In the genomic region with DNA sequence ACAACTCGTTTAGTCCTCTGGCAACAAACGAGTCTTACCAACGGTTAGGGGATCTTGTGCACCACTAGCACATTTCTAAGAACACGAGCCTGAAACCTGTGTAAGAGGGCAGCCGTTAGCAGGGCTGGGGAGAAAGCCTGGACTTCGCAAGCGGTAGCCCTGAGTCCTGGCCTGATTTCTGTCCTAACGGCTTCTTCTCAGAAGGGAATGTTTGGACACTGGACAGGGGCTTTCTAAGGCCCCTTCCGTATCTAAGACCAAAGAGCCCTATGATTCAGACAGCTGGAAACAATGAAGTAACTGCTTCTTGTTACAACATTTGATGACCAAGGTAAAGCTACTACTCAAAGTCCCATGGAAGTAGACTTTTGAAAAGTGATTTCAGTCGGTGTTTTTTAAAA, we compare ENCODE assay signal across 8 cellular contexts. TPM values are rescaled to one million over a fixed set of nuclear protein-coding genes. Genes with fewer than 3 reads are reported as not detected.
DNase-seq lines count a peak whose midpoint lies in the region; ATAC-seq, FAIRE-seq and TF ChIP-seq lines count a peak whose summit lies in the region.

No MANE protein-coding gene starts in this region.

- peak; percentile 40 for FAIRE-seq in GM12892 (lab: Jason Lieb, UNC)
- no peak for FAIRE-seq in endothelial cell of umbilical vein (lab: Jason Lieb, UNC)
- no peak for FAIRE-seq in pancreas (lab: Jason Lieb, UNC)

- intact Hi-C loops in OCI-LY7 (cut with micrococcal nuclease; ENCODE audit: unreplicated experiment), result loop anchor here (10.0 kb wide), 1 partner anchor 272 kb away; no protein-coding TSS in a partner anchor
- intact Hi-C loops in endothelial cell of umbilical vein (cut with micrococcal nuclease), result no loop called here
- intact Hi-C loops in pancreas (cut with DNase I), result no loop called here

- BruUV-seq in OCI-LY7 (replicated peaks; lab: Mats Ljungman, UMichigan), result no TSS peak
- BruUV-seq in endothelial cell of umbilical vein (replicated peaks; lab: Mats Ljungman, UMichigan), result no TSS peak

- peaks cover 39% of the 10 kb centered on the region for H3K36me3 ChIP-seq in OCI-LY7 (ENCODE audit: insufficient read depth, low read length)
- H3K36me3 ChIP-seq in endothelial cell of umbilical vein (ENCODE audit: control insufficient read depth in 2 of 2, extremely low read depth in 1 of 2, insufficient read depth in 2 of 2, low read length in 2 of 2), result peaks cover 0 to 5% of the 10 kb centered on the region in 2 experiments
- H3K36me3 ChIP-seq in pancreas, result no peaks in the 10 kb centered on the region

- H3K9ac ChIP-seq in endothelial cell of umbilical vein (replicated peaks; ENCODE audit: extremely low read depth, insufficient read depth, low read length), result peak overlapping the region; percentile 5

- no peaks in the 10 kb centered on the region for H3K27me3 ChIP-seq in endothelial cell of umbilical vein (ENCODE audit: control insufficient read depth in 2 of 2, insufficient read depth in 2 of 2, low read length in 2 of 2)
- no peaks in the 10 kb centered on the region for H3K27me3 ChIP-seq in pancreas

- no peaks in the 10 kb centered on the region for H3K9me3 ChIP-seq in OCI-LY7 (ENCODE audit: low read length)
- no peaks in the 10 kb centered on the region for H3K9me3 ChIP-seq in endothelial cell of umbilical vein (replicated peaks; ENCODE audit: control insufficient read depth, insufficient read depth, low read length)
- no peaks in the 10 kb centered on the region for H3K9me3 ChIP-seq in pancreas

- H3K4me2 ChIP-seq in OCI-LY7 (ENCODE audit: low read length) (peak overlapping the region; percentile 99), endothelial cell of umbilical vein (ENCODE audit: insufficient read depth, low read length) (peak overlapping the region; percentile 96)

- POLR2A ChIA-PET in OCI-LY7 (lab: Charles Lee) (no interaction called here), endothelial cell of umbilical vein (lab: Charles Lee) (no interaction called here)

- H3K27ac ChIP-seq in OCI-LY7 (ENCODE audit: low read depth, low read length, poor library complexity, severe bottlenecking), result peak overlapping the region; percentile 90
- H3K27ac ChIP-seq in endothelial cell of umbilical vein (ENCODE audit: insufficient read depth, low read depth, low read length), result peak overlapping the region; percentile 32
- peak overlapping the region in 3 of 4 donors; percentile 99 to 100 (median 100) for H3K27ac ChIP-seq in pancreas

- H3K4me3 ChIP-seq in OCI-LY7 (ENCODE audit: low read depth, low read length, poor library complexity, severe bottlenecking) (peak overlapping the region; percentile 98), endothelial cell of umbilical vein (replicated peaks in 1 of 3; ENCODE audit: insufficient read depth in 1 of 3, low read depth in 1 of 3, low read length in 3 of 3) (peak overlapping the region in 1 of 3 experiments; percentile 87), pancreas (peak overlapping the region in 3 of 4 donors; percentile 69 to 97 (median 89))

- TF ChIP-seq CTCF in OCI-LY7 (conservative IDR thresholded peaks at IDR 0.05; ENCODE audit: low read length) (no peak), endothelial cell of umbilical vein (IDR thresholded peaks at IDR 0.05; ENCODE audit: extremely low read depth in 1 of 2, insufficient read depth in 1 of 2, low read depth in 1 of 2, low read length in 2 of 2) (no peak), pancreas (IDR thresholded peaks at IDR 0.05) (no peak)

- H3K4me1 ChIP-seq in OCI-LY7 (ENCODE audit: insufficient read depth, low read length, poor library complexity, severe bottlenecking), result peaks cover 16% of the 10 kb centered on the region
- H3K4me1 ChIP-seq in endothelial cell of umbilical vein (ENCODE audit: control insufficient read depth, extremely low read depth, insufficient read depth, low read length), result peaks cover 20% of the 10 kb centered on the region
- H3K4me1 ChIP-seq in pancreas, result peaks cover 32 to 60% (median 49%) of the 10 kb centered on the region in 3 donors

- ATAC-seq in pancreas (no peak), esophagus mucosa (no peak)

- H3K9me2 ChIP-seq in OCI-LY7 (ENCODE audit: insufficient read depth, low read length), result no peaks in the 10 kb centered on the region

- no peak for DNase-seq in GM12892 (ENCODE audit: insufficient read length)
- DNase-seq in OCI-LY7 (ENCODE audit: low spot score), result no peak
- peak; percentile 63 for DNase-seq in endothelial cell of umbilical vein (ENCODE audit: low read depth, low spot score)
- DNase-seq in pancreas, result no peak
- DNase-seq in cortex of kidney (lab: John Stamatoyannopoulos, UW), result no peak
- no peak for DNase-seq in NCI-H146 treated with DMSO at 0.1 percent for 48 hours (lab: John Stamatoyannopoulos, UW; ENCODE audit: unreplicated experiment)
- no peak for DNase-seq in cerebellar cortex (ENCODE audit: low spot score)

- H4K20me1 ChIP-seq in OCI-LY7 (ENCODE audit: insufficient read depth, low read length), result peaks cover 15% of the 10 kb centered on the region
- H4K20me1 ChIP-seq in endothelial cell of umbilical vein (replicated peaks; ENCODE audit: control insufficient read depth, extremely low read depth, insufficient read depth, low read length), result peaks cover 11% of the 10 kb centered on the region

- H2AFZ ChIP-seq in OCI-LY7 (ENCODE audit: low read length), result no peak overlapping the region
- H2AFZ ChIP-seq in endothelial cell of umbilical vein (ENCODE audit: low read depth, low read length), result no peak overlapping the region

- H3K9me1 ChIP-seq in endothelial cell of umbilical vein (replicated peaks; ENCODE audit: control insufficient read depth, extremely low read depth, insufficient read depth, low read length), result no peaks in the 10 kb centered on the region

- dilution Hi-C loops in endothelial cell of umbilical vein (cut with MboI; ENCODE audit: extremely low pct_ligation_motif_present, low sequenced_read_pairs), result no loop called here

- peaks cover 73% of the 10 kb centered on the region for H3K79me2 ChIP-seq in OCI-LY7 (ENCODE audit: insufficient read depth, low read depth, low read length)
- peaks cover 65% of the 10 kb centered on the region for H3K79me2 ChIP-seq in endothelial cell of umbilical vein (ENCODE audit: control insufficient read depth, insufficient read depth, low read length)

- no peak for TF ChIP-seq POLR2A in GM12892 (IDR thresholded peaks at IDR 0.05; ENCODE audit: low read depth, low read length)
- TF ChIP-seq POLR2A in endothelial cell of umbilical vein (IDR thresholded peaks at IDR 0.05; ENCODE audit: low read depth, low read length), result no peak

- 5 to 8% methylated on average over 10 of the region's 10 CpGs for WGBS in pancreas, 2 donors

- CTCF ChIA-PET in OCI-LY7 (lab: Charles Lee; ENCODE audit: unreplicated experiment) (no interaction called here), endothelial cell of umbilical vein (lab: Charles Lee) (interaction anchor here (0.9 to 3.5 kb wide), 4 partner anchors 31 to 155 kb away, joined by 3 to 29 read pairs (median 4); no protein-coding TSS in a partner anchor)

TF ChIP-seq in endothelial cell of umbilical vein, 7 proteins besides CTCF, POLR2A, EP300 and RAD21:
- TF ChIP-seq GATA2 (IDR thresholded peaks at IDR 0.05; ENCODE audit: insufficient read depth, insufficient read length, low read depth, low read length) (no peak), POLR2AphosphoS5 (IDR thresholded peaks at IDR 0.05; ENCODE audit: insufficient read depth, low read depth, low read length) (no peak), EZH2 (IDR thresholded peaks at IDR 0.05; ENCODE audit: borderline replicate concordance, low read depth, low read length, severe bottlenecking) (no peak), MYC (IDR thresholded peaks at IDR 0.05; ENCODE audit: low read depth, low read length) (no peak), JUN (IDR thresholded peaks at IDR 0.05; ENCODE audit: borderline replicate concordance, insufficient read depth, insufficient read length, low read depth) (no peak), FOS (IDR thresholded peaks at IDR 0.05; ENCODE audit: borderline replicate concordance, insufficient read depth, low read length) (no peak)
- TF ChIP-seq, protein P1, sequence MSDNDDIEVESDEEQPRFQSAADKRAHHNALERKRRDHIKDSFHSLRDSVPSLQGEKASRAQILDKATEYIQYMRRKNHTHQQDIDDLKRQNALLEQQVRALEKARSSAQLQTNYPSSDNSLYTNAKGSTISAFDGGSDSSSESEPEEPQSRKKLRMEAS (IDR thresholded peaks at IDR 0.05; ENCODE audit: insufficient read depth, insufficient read length), result no peak

RNA-seq across cellular contexts. Expression of gene ANKRD10, which starts 2.2 kb away (rescaled TPM):
- 115 TPM for polyA plus RNA-seq in GM12892 (2012; ENCODE audit: missing spikeins)
- 53.2 and 82.8 TPM in 2 replicates for total RNA-seq in OCI-LY7 (2014; rRNA removed; shearing (Covaris generic))
- total RNA-seq in OCI-LY7 (2022) (86.0 and 88.7 TPM in 2 replicates), endothelial cell of umbilical vein (83.1 and 94.1 TPM in 2 replicates), pancreas (100 to 1,000 TPM in 1 of 6 donors, 10 to 100 TPM in 5; 37.6 to 122 (median 59.3) TPM), esophagus mucosa (24.3 TPM)
- polyA plus RNA-seq in endothelial cell of umbilical vein (43.8 and 44.5 TPM in 2 replicates), pancreas (100 to 1,000 TPM in 1 of 2 donors, 10 to 100 TPM in 1; 95.3 to 138 TPM)
- 21.4 and 27.7 TPM in 2 replicates for polyA plus RNA-seq in endothelial cell of umbilical vein (2011; cell fraction: cytosol; rRNA removed)
- polyA plus RNA-seq in endothelial cell of umbilical vein (2011; cell fraction: nucleus; rRNA removed), result 279 and 295 TPM in 2 replicates
- polyA plus RNA-seq in endothelial cell of umbilical vein (2012), result 43.9 and 50.4 TPM in 2 replicates
- polyA minus RNA-seq in endothelial cell of umbilical vein, result 89.2 and 94.7 TPM in 2 replicates
- 48.4 TPM for polyA minus RNA-seq in endothelial cell of umbilical vein (2011; cell fraction: cytosol; rRNA and poly(A)+ RNA removed)
- 230 and 241 TPM in 2 replicates for polyA minus RNA-seq in endothelial cell of umbilical vein (2011; cell fraction: nucleus; rRNA and poly(A)+ RNA removed)

Comparison
In these comparisons a context has a peak if more than half of its experiments do, and no peak if none do; other contexts are left out.
1. H3K27ac ChIP-seq: peak in every context shown above with its lines; median percentile 100 in pancreas; 90 in OCI-LY7; 32 in endothelial cell of umbilical vein.